ENCODE assay signal across 1 cellular context in the genomic region with DNA sequence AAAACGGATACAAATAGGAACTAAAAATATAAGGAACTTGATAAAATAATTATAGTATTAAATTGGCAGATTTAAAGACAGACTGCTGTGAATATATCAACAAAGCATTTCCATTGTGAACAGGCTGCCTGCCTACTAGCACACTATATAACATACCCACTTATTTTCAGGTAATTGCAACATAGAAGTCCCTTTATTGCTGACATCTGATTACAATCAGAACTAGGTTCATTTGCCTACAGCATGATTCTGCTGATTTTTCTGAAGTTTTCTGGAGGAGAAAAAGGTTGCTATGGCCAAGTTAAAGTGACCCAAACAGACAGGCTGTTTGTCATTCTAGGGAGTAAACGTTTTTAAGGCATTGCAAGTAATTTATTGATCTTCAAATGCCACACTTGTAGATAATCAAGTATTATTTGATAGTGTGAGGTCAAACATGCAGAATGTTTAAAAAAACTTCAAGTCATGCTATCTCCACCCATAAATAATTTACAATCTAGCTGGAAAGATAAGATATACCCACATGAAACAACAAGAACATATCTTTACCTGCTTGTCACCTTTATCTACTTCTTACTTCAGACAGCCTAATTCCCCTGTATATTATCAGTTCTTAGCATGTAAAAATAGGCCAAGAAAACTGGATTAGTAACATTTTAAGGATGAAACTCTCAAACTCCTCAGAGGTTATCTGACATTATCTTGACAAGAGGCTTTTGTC.
TF ChIP-seq lines count a peak whose summit lies in the region.

No MANE protein-coding gene starts in this region.

TF ChIP-seq in K562, 482 proteins besides CTCF, POLR2A, EP300 and RAD21 (continued from another document and continues in another):
- TF ChIP-seq, protein P1, sequence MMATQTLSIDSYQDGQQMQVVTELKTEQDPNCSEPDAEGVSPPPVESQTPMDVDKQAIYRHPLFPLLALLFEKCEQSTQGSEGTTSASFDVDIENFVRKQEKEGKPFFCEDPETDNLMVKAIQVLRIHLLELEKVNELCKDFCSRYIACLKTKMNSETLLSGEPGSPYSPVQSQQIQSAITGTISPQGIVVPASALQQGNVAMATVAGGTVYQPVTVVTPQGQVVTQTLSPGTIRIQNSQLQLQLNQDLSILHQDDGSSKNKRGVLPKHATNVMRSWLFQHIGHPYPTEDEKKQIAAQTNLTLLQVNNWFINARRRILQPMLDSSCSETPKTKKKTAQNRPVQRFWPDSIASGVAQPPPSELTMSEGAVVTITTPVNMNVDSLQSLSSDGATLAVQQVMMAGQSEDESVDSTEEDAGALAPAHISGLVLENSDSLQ (IDR thresholded peaks at IDR 0.05) = peak; percentile 70
- TF ChIP-seq, protein P2, sequence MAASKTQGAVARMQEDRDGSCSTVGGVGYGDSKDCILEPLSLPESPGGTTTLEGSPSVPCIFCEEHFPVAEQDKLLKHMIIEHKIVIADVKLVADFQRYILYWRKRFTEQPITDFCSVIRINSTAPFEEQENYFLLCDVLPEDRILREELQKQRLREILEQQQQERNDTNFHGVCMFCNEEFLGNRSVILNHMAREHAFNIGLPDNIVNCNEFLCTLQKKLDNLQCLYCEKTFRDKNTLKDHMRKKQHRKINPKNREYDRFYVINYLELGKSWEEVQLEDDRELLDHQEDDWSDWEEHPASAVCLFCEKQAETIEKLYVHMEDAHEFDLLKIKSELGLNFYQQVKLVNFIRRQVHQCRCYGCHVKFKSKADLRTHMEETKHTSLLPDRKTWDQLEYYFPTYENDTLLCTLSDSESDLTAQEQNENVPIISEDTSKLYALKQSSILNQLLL (CRISPR knock-in tag; IDR thresholded peaks at IDR 0.05; ENCODE audit: borderline replicate concordance) = no peak
- TF ChIP-seq, protein P3, sequence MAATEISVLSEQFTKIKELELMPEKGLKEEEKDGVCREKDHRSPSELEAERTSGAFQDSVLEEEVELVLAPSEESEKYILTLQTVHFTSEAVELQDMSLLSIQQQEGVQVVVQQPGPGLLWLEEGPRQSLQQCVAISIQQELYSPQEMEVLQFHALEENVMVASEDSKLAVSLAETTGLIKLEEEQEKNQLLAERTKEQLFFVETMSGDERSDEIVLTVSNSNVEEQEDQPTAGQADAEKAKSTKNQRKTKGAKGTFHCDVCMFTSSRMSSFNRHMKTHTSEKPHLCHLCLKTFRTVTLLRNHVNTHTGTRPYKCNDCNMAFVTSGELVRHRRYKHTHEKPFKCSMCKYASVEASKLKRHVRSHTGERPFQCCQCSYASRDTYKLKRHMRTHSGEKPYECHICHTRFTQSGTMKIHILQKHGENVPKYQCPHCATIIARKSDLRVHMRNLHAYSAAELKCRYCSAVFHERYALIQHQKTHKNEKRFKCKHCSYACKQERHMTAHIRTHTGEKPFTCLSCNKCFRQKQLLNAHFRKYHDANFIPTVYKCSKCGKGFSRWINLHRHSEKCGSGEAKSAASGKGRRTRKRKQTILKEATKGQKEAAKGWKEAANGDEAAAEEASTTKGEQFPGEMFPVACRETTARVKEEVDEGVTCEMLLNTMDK (IDR thresholded peaks at IDR 0.05; ENCODE audit: borderline replicate concordance, insufficient read depth, low read depth, low read length, poor library complexity, severe bottlenecking) = no peak
- TF ChIP-seq GATA2 (CRISPR knock-in tag; IDR thresholded peaks at IDR 0.05) (peak; percentile 37; the same call in 1 of the 2 replicates), HNRNPK (IDR thresholded peaks at IDR 0.05; ENCODE audit: low read depth, low read length, poor library complexity, severe bottlenecking) (no peak), TAL1 (IDR thresholded peaks at IDR 0.05) (peak; percentile 76), ARNT (IDR thresholded peaks at IDR 0.05) (0 out of 4 replicates have a peak, but pooled peaks of 1 of the 2 experiments have one; percentile 35), XRCC5 (IDR thresholded peaks at IDR 0.05; ENCODE audit: low read depth, low read length) (no peak), TSC22D4 (tag; IDR thresholded peaks at IDR 0.05) (no peak), ZNF175 (CRISPR knock-in tag; IDR thresholded peaks at IDR 0.05; ENCODE audit: low read depth) (no peak), CCNT2 (IDR thresholded peaks at IDR 0.05; ENCODE audit: borderline replicate concordance, extremely low read depth, insufficient read length, low read depth, low read length) (peak; percentile 63), ETV1 (tag; conservative IDR thresholded peaks at IDR 0.05; ENCODE audit: low read depth) (no peak), RBM34 (IDR thresholded peaks at IDR 0.05; ENCODE audit: borderline replicate concordance, insufficient read depth, low read length) (no peak), TCF3 (CRISPR knock-in tag; IDR thresholded peaks at IDR 0.05) (peak; percentile 42), NFE2 (IDR thresholded peaks at IDR 0.05; ENCODE audit: low read depth) (no peak; the same call in none of the 2 replicates), ARID1B (IDR thresholded peaks at IDR 0.05) (peak; percentile 88), HNRNPL (IDR thresholded peaks at IDR 0.05; ENCODE audit: low read depth, low read length) (no peak), SOX6 (IDR thresholded peaks at IDR 0.05) (peak; percentile 83), CEBPG (CRISPR knock-in tag; IDR thresholded peaks at IDR 0.05) (no peak), CEBPG (tag; conservative IDR thresholded peaks at IDR 0.05 in 1 of 2, IDR thresholded peaks at IDR 0.05 in 1 of 2) (peak in 1 of 2 experiments; percentile 77; a peak in 2 of 4 replicates)
- TF ChIP-seq, protein P4, sequence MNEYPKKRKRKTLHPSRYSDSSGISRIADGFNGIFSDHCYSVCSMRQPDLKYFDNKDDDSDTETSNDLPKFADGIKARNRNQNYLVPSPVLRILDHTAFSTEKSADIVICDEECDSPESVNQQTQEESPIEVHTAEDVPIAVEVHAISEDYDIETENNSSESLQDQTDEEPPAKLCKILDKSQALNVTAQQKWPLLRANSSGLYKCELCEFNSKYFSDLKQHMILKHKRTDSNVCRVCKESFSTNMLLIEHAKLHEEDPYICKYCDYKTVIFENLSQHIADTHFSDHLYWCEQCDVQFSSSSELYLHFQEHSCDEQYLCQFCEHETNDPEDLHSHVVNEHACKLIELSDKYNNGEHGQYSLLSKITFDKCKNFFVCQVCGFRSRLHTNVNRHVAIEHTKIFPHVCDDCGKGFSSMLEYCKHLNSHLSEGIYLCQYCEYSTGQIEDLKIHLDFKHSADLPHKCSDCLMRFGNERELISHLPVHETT (CRISPR knock-in tag; conservative IDR thresholded peaks at IDR 0.05 in 1 of 2, IDR thresholded peaks at IDR 0.05 in 1 of 2) = no peak; a peak in 1 of 4 replicates
- TF ChIP-seq, protein P5, sequence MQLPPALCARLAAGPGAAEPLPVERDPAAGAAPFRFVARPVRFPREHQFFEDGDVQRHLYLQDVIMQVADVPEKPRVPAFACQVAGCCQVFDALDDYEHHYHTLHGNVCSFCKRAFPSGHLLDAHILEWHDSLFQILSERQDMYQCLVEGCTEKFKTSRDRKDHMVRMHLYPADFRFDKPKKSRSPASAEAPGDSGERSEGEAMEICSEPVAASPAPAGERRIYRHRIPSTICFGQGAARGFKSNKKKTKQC (CRISPR knock-in tag; IDR thresholded peaks at IDR 0.05) = no peak
- TF ChIP-seq, protein P6, sequence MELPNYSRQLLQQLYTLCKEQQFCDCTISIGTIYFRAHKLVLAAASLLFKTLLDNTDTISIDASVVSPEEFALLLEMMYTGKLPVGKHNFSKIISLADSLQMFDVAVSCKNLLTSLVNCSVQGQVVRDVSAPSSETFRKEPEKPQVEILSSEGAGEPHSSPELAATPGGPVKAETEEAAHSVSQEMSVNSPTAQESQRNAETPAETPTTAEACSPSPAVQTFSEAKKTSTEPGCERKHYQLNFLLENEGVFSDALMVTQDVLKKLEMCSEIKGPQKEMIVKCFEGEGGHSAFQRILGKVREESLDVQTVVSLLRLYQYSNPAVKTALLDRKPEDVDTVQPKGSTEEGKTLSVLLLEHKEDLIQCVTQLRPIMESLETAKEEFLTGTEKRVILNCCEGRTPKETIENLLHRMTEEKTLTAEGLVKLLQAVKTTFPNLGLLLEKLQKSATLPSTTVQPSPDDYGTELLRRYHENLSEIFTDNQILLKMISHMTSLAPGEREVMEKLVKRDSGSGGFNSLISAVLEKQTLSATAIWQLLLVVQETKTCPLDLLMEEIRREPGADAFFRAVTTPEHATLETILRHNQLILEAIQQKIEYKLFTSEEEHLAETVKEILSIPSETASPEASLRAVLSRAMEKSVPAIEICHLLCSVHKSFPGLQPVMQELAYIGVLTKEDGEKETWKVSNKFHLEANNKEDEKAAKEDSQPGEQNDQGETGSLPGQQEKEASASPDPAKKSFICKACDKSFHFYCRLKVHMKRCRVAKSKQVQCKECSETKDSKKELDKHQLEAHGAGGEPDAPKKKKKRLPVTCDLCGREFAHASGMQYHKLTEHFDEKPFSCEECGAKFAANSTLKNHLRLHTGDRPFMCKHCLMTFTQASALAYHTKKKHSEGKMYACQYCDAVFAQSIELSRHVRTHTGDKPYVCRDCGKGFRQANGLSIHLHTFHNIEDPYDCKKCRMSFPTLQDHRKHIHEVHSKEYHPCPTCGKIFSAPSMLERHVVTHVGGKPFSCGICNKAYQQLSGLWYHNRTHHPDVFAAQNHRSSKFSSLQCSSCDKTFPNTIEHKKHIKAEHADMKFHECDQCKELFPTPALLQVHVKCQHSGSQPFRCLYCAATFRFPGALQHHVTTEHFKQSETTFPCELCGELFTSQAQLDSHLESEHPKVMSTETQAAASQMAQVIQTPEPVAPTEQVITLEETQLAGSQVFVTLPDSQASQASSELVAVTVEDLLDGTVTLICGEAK (IDR thresholded peaks at IDR 0.05) = no peak
- TF ChIP-seq, protein P6 (CRISPR knock-in tag; IDR thresholded peaks at IDR 0.05) = no peak
- TF ChIP-seq, protein P7, sequence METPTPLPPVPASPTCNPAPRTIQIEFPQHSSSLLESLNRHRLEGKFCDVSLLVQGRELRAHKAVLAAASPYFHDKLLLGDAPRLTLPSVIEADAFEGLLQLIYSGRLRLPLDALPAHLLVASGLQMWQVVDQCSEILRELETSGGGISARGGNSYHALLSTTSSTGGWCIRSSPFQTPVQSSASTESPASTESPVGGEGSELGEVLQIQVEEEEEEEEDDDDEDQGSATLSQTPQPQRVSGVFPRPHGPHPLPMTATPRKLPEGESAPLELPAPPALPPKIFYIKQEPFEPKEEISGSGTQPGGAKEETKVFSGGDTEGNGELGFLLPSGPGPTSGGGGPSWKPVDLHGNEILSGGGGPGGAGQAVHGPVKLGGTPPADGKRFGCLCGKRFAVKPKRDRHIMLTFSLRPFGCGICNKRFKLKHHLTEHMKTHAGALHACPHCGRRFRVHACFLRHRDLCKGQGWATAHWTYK (CRISPR knock-in tag; IDR thresholded peaks at IDR 0.05) = no peak
- TF ChIP-seq, protein P8, sequence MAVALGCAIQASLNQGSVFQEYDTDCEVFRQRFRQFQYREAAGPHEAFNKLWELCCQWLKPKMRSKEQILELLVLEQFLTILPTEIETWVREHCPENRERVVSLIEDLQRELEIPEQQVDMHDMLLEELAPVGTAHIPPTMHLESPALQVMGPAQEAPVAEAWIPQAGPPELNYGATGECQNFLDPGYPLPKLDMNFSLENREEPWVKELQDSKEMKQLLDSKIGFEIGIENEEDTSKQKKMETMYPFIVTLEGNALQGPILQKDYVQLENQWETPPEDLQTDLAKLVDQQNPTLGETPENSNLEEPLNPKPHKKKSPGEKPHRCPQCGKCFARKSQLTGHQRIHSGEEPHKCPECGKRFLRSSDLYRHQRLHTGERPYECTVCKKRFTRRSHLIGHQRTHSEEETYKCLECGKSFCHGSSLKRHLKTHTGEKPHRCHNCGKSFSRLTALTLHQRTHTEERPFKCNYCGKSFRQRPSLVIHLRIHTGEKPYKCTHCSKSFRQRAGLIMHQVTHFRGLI (CRISPR knock-in tag; IDR thresholded peaks at IDR 0.05) = no peak
- TF ChIP-seq, protein P9, sequence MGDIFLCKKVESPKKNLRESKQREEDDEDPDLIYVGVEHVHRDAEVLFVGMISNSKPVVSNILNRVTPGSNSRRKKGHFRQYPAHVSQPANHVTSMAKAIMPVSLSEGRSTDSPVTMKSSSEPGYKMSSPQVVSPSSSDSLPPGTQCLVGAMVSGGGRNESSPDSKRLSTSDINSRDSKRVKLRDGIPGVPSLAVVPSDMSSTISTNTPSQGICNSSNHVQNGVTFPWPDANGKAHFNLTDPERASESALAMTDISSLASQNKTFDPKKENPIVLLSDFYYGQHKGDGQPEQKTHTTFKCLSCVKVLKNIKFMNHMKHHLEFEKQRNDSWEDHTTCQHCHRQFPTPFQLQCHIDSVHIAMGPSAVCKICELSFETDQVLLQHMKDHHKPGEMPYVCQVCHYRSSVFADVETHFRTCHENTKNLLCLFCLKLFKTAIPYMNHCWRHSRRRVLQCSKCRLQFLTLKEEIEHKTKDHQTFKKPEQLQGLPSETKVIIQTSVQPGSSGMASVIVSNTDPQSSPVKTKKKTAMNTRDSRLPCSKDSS (IDR thresholded peaks at IDR 0.05; ENCODE audit: low read depth, partially characterized antibody) = no peak
